Comparison of ENCODE assay signal across 29 cellular contexts in genomic region chr1:172456344-172456769, GRCh38. TPM values are rescaled to one million over a fixed set of nuclear protein-coding genes. Genes with fewer than 3 reads are reported as not detected.
"Had no signal": no experiment of that assay in that cellular context is flagged by ENCODE, and none has a peak within 500 bp of the region (broad histone marks: within the 10 kb centered on the region; RNA-seq: fewer than 3 reads in every experiment).

No MANE protein-coding gene starts in this region.

- H3K27ac ChIP-seq: coronary artery, esophagus squamous epithelium, parathyroid adenoma, right lobe of liver, thoracic aorta, tibial nerve, upper lobe of right lung, vagina had no signal

- H3K4me1 ChIP-seq: upper lobe of right lung, vagina had no signal

- H3K4me3 ChIP-seq: coronary artery, esophagus squamous epithelium, lung, mucosa of descending colon, right lobe of liver, thoracic aorta, tibial nerve, upper lobe of right lung, vagina had no signal

- H3K27ac Mint-ChIP-seq: memory B cell; naive B cell; natural killer cell treated with Interleukin-12 subunit alpha and Interleukin-12 subunit beta and Interleukin-15 and Interleukin-18, amount 100 ng/mL, for 72 hours; progenitor cell of endocrine pancreas; stimulated activated naive B cell treated with anti-CD40 and anti-IgM and Interleukin-4, amounts not matched to agents 10 μg/mL and 1 μg/mL and 100 μg/mL, for 72 hours; stimulated activated naive CD8-positive, alpha-beta T cell treated with anti-CD3 and anti-CD28 coated beads, Interleukin-15, Interleukin-2, amounts not matched to agents 100 ng/mL and 50 ng/mL, for 24 hours had no signal

- H3K9me3 ChIP-seq: esophagus squamous epithelium, mucosa of descending colon, right lobe of liver, thoracic aorta, tibial nerve, upper lobe of right lung, vagina had no signal

- H3K36me3 Mint-ChIP-seq: memory B cell; naive B cell; natural killer cell treated with Interleukin-12 subunit alpha and Interleukin-12 subunit beta and Interleukin-15 and Interleukin-18, amount 100 ng/mL, for 72 hours; stimulated activated naive B cell treated with anti-CD40 and anti-IgM and Interleukin-4, amounts not matched to agents 10 μg/mL and 1 μg/mL and 100 μg/mL, for 72 hours had no signal

- H3K4me3 Mint-ChIP-seq: memory B cell; naive B cell; natural killer cell treated with Interleukin-12 subunit alpha and Interleukin-12 subunit beta and Interleukin-15 and Interleukin-18, amount 100 ng/mL, for 72 hours; neural crest cell; stimulated activated naive B cell treated with anti-CD40 and anti-IgM and Interleukin-4, amounts not matched to agents 10 μg/mL and 1 μg/mL and 100 μg/mL, for 72 hours; stimulated activated naive CD8-positive, alpha-beta T cell treated with anti-CD3 and anti-CD28 coated beads, Interleukin-15, Interleukin-2, amounts not matched to agents 100 ng/mL and 50 ng/mL, for 24 hours had no signal

- H3K4me1 Mint-ChIP-seq: memory B cell; naive B cell; stimulated activated naive B cell treated with anti-CD40 and anti-IgM and Interleukin-4, amounts not matched to agents 10 μg/mL and 1 μg/mL and 100 μg/mL, for 72 hours had no signal

- H3K36me3 ChIP-seq: esophagus squamous epithelium, right lobe of liver, thoracic aorta, tibial nerve, upper lobe of right lung, vagina had no signal

- FAIRE-seq: endothelial cell of umbilical vein, frontal cortex, keratinocyte, small intestine had no signal

- H3K9me3 Mint-ChIP-seq: memory B cell; naive B cell; natural killer cell treated with Interleukin-12 subunit alpha and Interleukin-12 subunit beta and Interleukin-15 and Interleukin-18, amount 100 ng/mL, for 72 hours; neural crest cell; stimulated activated naive B cell treated with anti-CD40 and anti-IgM and Interleukin-4, amounts not matched to agents 10 μg/mL and 1 μg/mL and 100 μg/mL, for 72 hours; stimulated activated naive CD8-positive, alpha-beta T cell treated with anti-CD3 and anti-CD28 coated beads, Interleukin-15, Interleukin-2, amounts not matched to agents 100 ng/mL and 50 ng/mL, for 24 hours had no signal

- DNase-seq: dermis blood vessel endothelial cell; effector memory CD4-positive, alpha-beta T cell; esophagus squamous epithelium; mucosa of descending colon; naive B cell; right lobe of liver; small intestine; stimulated activated CD4-positive, alpha-beta T cell treated with anti-CD3 and anti-CD28 coated beads, Interleukin-15, amount 100 ng/mL, for 24 hours; stimulated activated CD4-positive, alpha-beta T cell treated with anti-CD3 and anti-CD28 coated beads, Interleukin-2, amount 100 ng/mL, for 48 hours; stimulated activated naive B cell treated with anti-CD40 and anti-IgM and Interleukin-4, amounts not matched to agents 10 μg/mL and 1 μg/mL and 100 μg/mL, for 72 hours; upper lobe of right lung had no signal

- H3K27me3 ChIP-seq: esophagus squamous epithelium, right lobe of liver, tibial nerve, upper lobe of right lung, vagina had no signal

- ATAC-seq: left lobe of liver; mucosa of descending colon; natural killer cell treated with Interleukin-12 subunit alpha and Interleukin-12 subunit beta and Interleukin-15 and Interleukin-18, amount 100 ng/mL, for 72 hours; right lobe of liver; stimulated activated naive B cell treated with anti-CD40 and anti-IgM and Interleukin-4, amounts not matched to agents 10 μg/mL and 1 μg/mL and 100 μg/mL, for 72 hours; upper lobe of right lung had no signal

- H3K27me3 Mint-ChIP-seq: stimulated activated naive CD8-positive, alpha-beta T cell treated with anti-CD3 and anti-CD28 coated beads, Interleukin-15, Interleukin-2, amounts not matched to agents 100 ng/mL and 50 ng/mL, for 24 hours had no signal

RNA-seq across cellular contexts. Expression of gene C1orf105, which starts 35.9 kb away (rescaled TPM):
- total RNA-seq: dermis blood vessel endothelial cell; endothelial cell of umbilical vein; epithelial cell of proximal tubule; esophagus squamous epithelium; frontal cortex; left lobe of liver; liver; lung; mucosa of descending colon; natural killer cell treated with Interleukin-12 subunit alpha and Interleukin-12 subunit beta and Interleukin-15 and Interleukin-18, amount 100 ng/mL, for 72 hours; neural crest cell; osteoblast; progenitor cell of endocrine pancreas; thoracic aorta; tibial nerve; upper lobe of right lung; vagina had no signal
- polyA plus RNA-seq: endothelial cell of umbilical vein, keratinocyte, lung had no signal
